Comparison of ENCODE assay signal across 28 cellular contexts in the genomic region with DNA sequence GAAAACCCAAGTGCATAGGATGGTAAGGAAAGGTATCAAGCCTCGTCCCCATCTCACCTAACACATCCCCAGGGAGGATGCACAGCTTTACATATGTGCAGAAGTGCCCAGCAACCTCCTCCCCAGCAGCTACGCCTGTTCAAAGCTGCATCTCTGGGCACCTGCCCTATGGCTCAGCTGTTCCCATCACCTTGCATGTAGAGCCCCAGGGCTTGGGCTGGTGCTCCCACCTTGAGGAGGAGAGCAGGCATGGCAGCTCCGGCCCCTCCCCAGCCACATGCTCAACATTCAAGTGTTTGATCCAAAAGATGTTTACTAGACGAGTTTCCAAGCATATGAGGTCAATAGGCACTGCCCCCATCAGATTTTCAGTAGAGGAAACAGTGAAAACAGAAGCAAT.
DNase-seq lines count a peak whose midpoint lies in the region; ATAC-seq and TF ChIP-seq lines count a peak whose summit lies in the region.
"Had no signal": no experiment of that assay in that cellular context is flagged by ENCODE, and none has a peak within 500 bp of the region (broad histone marks: within the 10 kb centered on the region; RNA-seq: fewer than 3 reads in every experiment).

No MANE protein-coding gene starts in this region.

- H3K4me1 Mint-ChIP-seq in activated CD8-positive, alpha-beta T cell treated with anti-CD3 and anti-CD28 coated beads, Interleukin-2, amount 10 ng/mL, durations not matched to agents 7 days and 5 days (ENCODE audit: low read depth), result no peaks in the 10 kb centered on the region
- H3K4me1 Mint-ChIP-seq in activated CD8-positive, alpha-beta T cell treated with anti-CD3 and anti-CD28 coated beads for 36 hours (ENCODE audit: low read depth), result no peaks in the 10 kb centered on the region
- H3K4me1 Mint-ChIP-seq in activated B cell treated with CpG ODN at 0.5 μM for 24 hours (no peaks in the 10 kb centered on the region), neural progenitor cell (peaks cover 13% of the 10 kb centered on the region)
- H3K4me1 Mint-ChIP-seq: CD4-positive, CD25-positive, alpha-beta regulatory T cell had no signal

- peak overlapping the region; percentile 3 for H2AFZ ChIP-seq in neural progenitor cell (replicated peaks)
- H2AFZ ChIP-seq: hepatocyte had no signal

- no peaks in the 10 kb centered on the region for H4K20me1 ChIP-seq in neural progenitor cell (ENCODE audit: low read depth)

- CTCF ChIA-PET in activated CD8-positive, alpha-beta T cell treated with anti-CD3 and anti-CD28 coated beads, Interleukin-2, amount 10 ng/mL, durations not matched to agents 7 days and 5 days (lab: Charles Lee), result no interaction called here
- CTCF ChIA-PET in activated CD8-positive, alpha-beta T cell treated with anti-CD3 and anti-CD28 coated beads for 36 hours (lab: Charles Lee), result interaction anchor here (4.1 kb wide), 1 partner anchor 21 kb away, joined by 16 read pairs; no protein-coding TSS in a partner anchor
- CTCF ChIA-PET in activated B cell treated with CpG ODN at 0.5 μM for 24 hours (lab: Charles Lee), result interaction anchor here (0.9 kb wide), 1 partner anchor 20 kb away, joined by 4 read pairs; no protein-coding TSS in a partner anchor

- no peak for ATAC-seq in activated CD8-positive, alpha-beta T cell treated with anti-CD3 and anti-CD28 coated beads, Interleukin-2, amount 10 ng/mL, durations not matched to agents 7 days and 5 days
- ATAC-seq in activated CD8-positive, alpha-beta T cell treated with anti-CD3 and anti-CD28 coated beads for 36 hours, result no peak
- ATAC-seq in activated B cell treated with CpG ODN at 0.5 μM for 24 hours (ENCODE audit: low read depth) (no peak), HG02852 (IDR thresholded peaks at IDR 0.05; ENCODE audit: unreplicated experiment) (no peak)
- ATAC-seq: A549, gastroesophageal sphincter, left cardiac atrium, right cardiac atrium had no signal

- no peaks in the 10 kb centered on the region for H3K27me3 ChIP-seq in neural progenitor cell
- H3K27me3 ChIP-seq: brain microvascular endothelial cell, gastroesophageal sphincter, hepatocyte, MG63, SJCRH30, tibial nerve had no signal

- no peaks in the 10 kb centered on the region for H3K79me2 ChIP-seq in neural progenitor cell (ENCODE audit: low read depth)
- H3K79me2 ChIP-seq: hepatocyte had no signal

- H3K27ac ChIP-seq in neural progenitor cell, result no peak overlapping the region
- H3K27ac ChIP-seq: A549, brain microvascular endothelial cell, gastroesophageal sphincter, hepatocyte, SJCRH30, tibial nerve had no signal

- no peak for TF ChIP-seq CTCF in activated CD8-positive, alpha-beta T cell treated with anti-CD3 and anti-CD28 coated beads for 36 hours (IDR thresholded peaks at IDR 0.05)
- no peak for TF ChIP-seq CTCF in activated B cell treated with CpG ODN at 0.5 μM for 24 hours (IDR thresholded peaks at IDR 0.05)
- peak; percentile 50 for TF ChIP-seq CTCF in neural progenitor cell (IDR thresholded peaks at IDR 0.05)

- H3K9me3 Mint-ChIP-seq in activated CD8-positive, alpha-beta T cell treated with anti-CD3 and anti-CD28 coated beads, Interleukin-2, amount 10 ng/mL, durations not matched to agents 7 days and 5 days (ENCODE audit: insufficient read depth), result no peaks in the 10 kb centered on the region
- H3K9me3 Mint-ChIP-seq in activated CD8-positive, alpha-beta T cell treated with anti-CD3 and anti-CD28 coated beads for 36 hours, result no peaks in the 10 kb centered on the region
- H3K9me3 Mint-ChIP-seq in activated B cell treated with CpG ODN at 0.5 μM for 24 hours (no peaks in the 10 kb centered on the region), neural progenitor cell (no peaks in the 10 kb centered on the region)
- H3K9me3 Mint-ChIP-seq: activated naive CD4-positive, alpha-beta T cell treated with anti-CD3 and anti-CD28 coated beads for 36 hours; activated T-helper 1 cell treated with anti-CD3 and anti-CD28 coated beads, Interleukin-12 subunit alpha, Interleukin-12 subunit beta, Interleukin-2, Interleukin-4 antibody, amounts not matched to agents 30 ng/mL and 10 ng/mL and 1 ng/mL, durations not matched to agents 14 hours and 24 hours and 36 hours; CD4-positive, CD25-positive, alpha-beta regulatory T cell had no signal

- H3K9ac ChIP-seq in neural progenitor cell, result no peak overlapping the region

- H3F3A ChIP-seq in neural progenitor cell (ENCODE audit: low read depth), result no peaks in the 10 kb centered on the region

- H3K9me3 ChIP-seq in neural progenitor cell (ENCODE audit: low read depth), result no peaks in the 10 kb centered on the region
- H3K9me3 ChIP-seq: A549, gastroesophageal sphincter, MG63, SJCRH30, tibial nerve had no signal

- no peaks in the 10 kb centered on the region for H3K4me1 ChIP-seq in neural progenitor cell
- H3K4me1 ChIP-seq: A549, SJCRH30 had no signal

- H3K36me3 Mint-ChIP-seq in activated CD8-positive, alpha-beta T cell treated with anti-CD3 and anti-CD28 coated beads, Interleukin-2, amount 10 ng/mL, durations not matched to agents 7 days and 5 days (ENCODE audit: low read depth), result peaks cover 72% of the 10 kb centered on the region
- peaks cover 22% of the 10 kb centered on the region for H3K36me3 Mint-ChIP-seq in activated CD8-positive, alpha-beta T cell treated with anti-CD3 and anti-CD28 coated beads for 36 hours (ENCODE audit: low read depth)
- H3K36me3 Mint-ChIP-seq in activated B cell treated with CpG ODN at 0.5 μM for 24 hours (ENCODE audit: low read depth), result no peaks in the 10 kb centered on the region
- H3K36me3 Mint-ChIP-seq in neural progenitor cell, result no peaks in the 10 kb centered on the region

- peak overlapping the region; percentile 7 for H3K27ac Mint-ChIP-seq in activated CD8-positive, alpha-beta T cell treated with anti-CD3 and anti-CD28 coated beads, Interleukin-2, amount 10 ng/mL, durations not matched to agents 7 days and 5 days
- no peak overlapping the region for H3K27ac Mint-ChIP-seq in activated CD8-positive, alpha-beta T cell treated with anti-CD3 and anti-CD28 coated beads for 36 hours
- H3K27ac Mint-ChIP-seq in activated B cell treated with CpG ODN at 0.5 μM for 24 hours, result peak overlapping the region; percentile 3
- no peak overlapping the region for H3K27ac Mint-ChIP-seq in neural progenitor cell
- H3K27ac Mint-ChIP-seq: activated naive CD4-positive, alpha-beta T cell treated with anti-CD3 and anti-CD28 coated beads for 36 hours; activated T-helper 1 cell treated with anti-CD3 and anti-CD28 coated beads, Interleukin-12 subunit alpha, Interleukin-12 subunit beta, Interleukin-2, Interleukin-4 antibody, amounts not matched to agents 30 ng/mL and 10 ng/mL and 1 ng/mL, durations not matched to agents 14 hours and 24 hours and 36 hours; CD4-positive, CD25-positive, alpha-beta regulatory T cell had no signal

- no peak overlapping the region for H3K4me3 Mint-ChIP-seq in activated CD8-positive, alpha-beta T cell treated with anti-CD3 and anti-CD28 coated beads, Interleukin-2, amount 10 ng/mL, durations not matched to agents 7 days and 5 days
- no peak overlapping the region for H3K4me3 Mint-ChIP-seq in activated CD8-positive, alpha-beta T cell treated with anti-CD3 and anti-CD28 coated beads for 36 hours
- H3K4me3 Mint-ChIP-seq in activated B cell treated with CpG ODN at 0.5 μM for 24 hours (no peak overlapping the region), neural progenitor cell (no peak overlapping the region)
- H3K4me3 Mint-ChIP-seq: activated naive CD4-positive, alpha-beta T cell treated with anti-CD3 and anti-CD28 coated beads for 36 hours; activated T-helper 1 cell treated with anti-CD3 and anti-CD28 coated beads, Interleukin-12 subunit alpha, Interleukin-12 subunit beta, Interleukin-2, Interleukin-4 antibody, amounts not matched to agents 30 ng/mL and 10 ng/mL and 1 ng/mL, durations not matched to agents 14 hours and 24 hours and 36 hours; CD4-positive, CD25-positive, alpha-beta regulatory T cell had no signal

- no peak overlapping the region for H3K4me2 ChIP-seq in neural progenitor cell
- H3K4me2 ChIP-seq: A549, hepatocyte had no signal

- H3K36me3 ChIP-seq in neural progenitor cell, result no peaks in the 10 kb centered on the region
- H3K36me3 ChIP-seq: brain microvascular endothelial cell, MG63, SJCRH30 had no signal

- no peak overlapping the region for H3K4me3 ChIP-seq in neural progenitor cell
- H3K4me3 ChIP-seq: A549, gastroesophageal sphincter, hepatocyte, MG63, SJCRH30, tibial nerve had no signal

- intact Hi-C loops in activated CD8-positive, alpha-beta T cell treated with anti-CD3 and anti-CD28 coated beads for 36 hours (cut with micrococcal nuclease), result no loop called here
- intact Hi-C loops in activated B cell treated with CpG ODN at 0.5 μM for 24 hours (cut with micrococcal nuclease), result no loop called here

- no peak for DNase-seq in activated CD8-positive, alpha-beta T cell treated with anti-CD3 and anti-CD28 coated beads, Interleukin-2, amount 10 ng/mL, durations not matched to agents 7 days and 5 days
- no peak for DNase-seq in activated CD8-positive, alpha-beta T cell treated with anti-CD3 and anti-CD28 coated beads for 36 hours
- DNase-seq in ELF-1 (ENCODE audit: low read depth, low spot score), result peak; percentile 40
- no peak for DNase-seq in activated B cell treated with CpG ODN at 0.5 μM for 24 hours
- DNase-seq in neural progenitor cell (ENCODE audit: low spot score), result peak; percentile 55
- DNase-seq in NCI-H1092 treated with DMSO at 0.1 percent for 48 hours (lab: John Stamatoyannopoulos, UW), result no peak
- DNase-seq in activated gamma-delta T cell treated with Interleukin-2 at 50 U/mL for 16 hours, result no peak
- DNase-seq: activated CD4-positive, alpha-beta T cell treated with anti-CD3 and anti-CD28 coated beads, Interleukin-2, amount 50 U/mL, for 1 hour; activated naive CD4-positive, alpha-beta T cell treated with anti-CD3 and anti-CD28 coated beads for 36 hours; brain microvascular endothelial cell; CD4-positive, CD25-positive, alpha-beta regulatory T cell; EL; GOT3; KG1; left cardiac atrium; MG63; NCI-H1105 treated with DMSO at 0.1 percent for 48 hours; NCI-H1930; SJCRH30; stimulated activated CD8-positive, alpha-beta memory T cell treated with anti-CD3 and anti-CD28 coated beads, Interleukin-4, amount 100 ng/mL, for 48 hours; T1000 had no signal

- POLR2A ChIA-PET in activated CD8-positive, alpha-beta T cell treated with anti-CD3 and anti-CD28 coated beads, Interleukin-2, amount 10 ng/mL, durations not matched to agents 7 days and 5 days (lab: Charles Lee), result no interaction called here
- POLR2A ChIA-PET in activated CD8-positive, alpha-beta T cell treated with anti-CD3 and anti-CD28 coated beads for 36 hours (lab: Charles Lee), result no interaction called here
- POLR2A ChIA-PET in activated B cell treated with CpG ODN at 0.5 μM for 24 hours (lab: Charles Lee), result no interaction called here

- no peaks in the 10 kb centered on the region for H3K27me3 Mint-ChIP-seq in activated CD8-positive, alpha-beta T cell treated with anti-CD3 and anti-CD28 coated beads, Interleukin-2, amount 10 ng/mL, durations not matched to agents 7 days and 5 days (ENCODE audit: low read depth)
- H3K27me3 Mint-ChIP-seq in activated CD8-positive, alpha-beta T cell treated with anti-CD3 and anti-CD28 coated beads for 36 hours, result no peaks in the 10 kb centered on the region
- H3K27me3 Mint-ChIP-seq in activated B cell treated with CpG ODN at 0.5 μM for 24 hours (no peaks in the 10 kb centered on the region), neural progenitor cell (ENCODE audit: insufficient read depth, low read depth) (peaks cover 9% of the 10 kb centered on the region)
- H3K27me3 Mint-ChIP-seq: CD4-positive, CD25-positive, alpha-beta regulatory T cell had no signal

Comparison
In these comparisons a context has a peak if more than half of its experiments do, and no peak if none do; other contexts are left out.
1. H3K27ac Mint-ChIP-seq: peak in activated CD8-positive, alpha-beta T cell treated with anti-CD3 and anti-CD28 coated beads, Interleukin-2, amount 10 ng/mL, durations not matched to agents 7 days and 5 days (single experiment) and activated B cell treated with CpG ODN at 0.5 μM for 24 hours (single experiment); none in activated CD8-positive, alpha-beta T cell treated with anti-CD3 and anti-CD28 coated beads for 36 hours (single experiment) and neural progenitor cell (single experiment).
2. DNase-seq: peak in ELF-1 (single experiment) and neural progenitor cell (single experiment); none in activated CD8-positive, alpha-beta T cell treated with anti-CD3 and anti-CD28 coated beads, Interleukin-2, amount 10 ng/mL, durations not matched to agents 7 days and 5 days (single experiment), activated CD8-positive, alpha-beta T cell treated with anti-CD3 and anti-CD28 coated beads for 36 hours (single experiment), activated B cell treated with CpG ODN at 0.5 μM for 24 hours (single experiment), NCI-H1092 treated with DMSO at 0.1 percent for 48 hours (single experiment) and activated gamma-delta T cell treated with Interleukin-2 at 50 U/mL for 16 hours (single experiment).